Comparison of ENCODE assay signal across 22 cellular contexts in genomic region chr10:75063461-75064230, GRCh38.
"Had no signal": no experiment of that assay in that cellular context is flagged by ENCODE, and none has a peak within 500 bp of the region (broad histone marks: within the 10 kb centered on the region; RNA-seq: fewer than 3 reads in every experiment).

No MANE protein-coding gene starts in this region.

- H3K27me3 ChIP-seq: left lung, ovary, right atrium auricular region, thyroid gland, transverse colon, upper lobe of left lung had no signal

- H3K4me1 Mint-ChIP-seq: immature natural killer cell; naive B cell; stimulated activated effector memory CD8-positive, alpha-beta T cell treated with anti-CD3 and anti-CD28 coated beads, Interleukin-12 subunit alpha, Interleukin-12 subunit beta, amount 100 ng/mL, for 72 hours had no signal

- H3K4me3 ChIP-seq: left lung, lower lobe of right lung, ovary, right atrium auricular region, skin epidermis, thyroid gland, transverse colon, upper lobe of left lung had no signal

- H3K9me3 ChIP-seq: left lung, lower lobe of right lung, ovary, right atrium auricular region, thyroid gland, transverse colon, upper lobe of left lung had no signal

- H3K27me3 Mint-ChIP-seq: naive B cell; stimulated activated naive CD8-positive, alpha-beta T cell treated with anti-CD3 and anti-CD28 coated beads, Interleukin-15, Interleukin-2, amounts not matched to agents 100 ng/mL and 50 ng/mL, for 24 hours had no signal

- H3K27ac Mint-ChIP-seq: immature natural killer cell; naive B cell; natural killer cell; stimulated activated effector memory CD8-positive, alpha-beta T cell treated with anti-CD3 and anti-CD28 coated beads, Interleukin-12 subunit alpha, Interleukin-12 subunit beta, amount 100 ng/mL, for 72 hours; stimulated activated naive CD8-positive, alpha-beta T cell treated with anti-CD3 and anti-CD28 coated beads, Interleukin-15, Interleukin-2, amounts not matched to agents 100 ng/mL and 50 ng/mL, for 24 hours had no signal

- H3K36me3 Mint-ChIP-seq: immature natural killer cell; naive B cell; natural killer cell; stimulated activated effector memory CD8-positive, alpha-beta T cell treated with anti-CD3 and anti-CD28 coated beads, Interleukin-12 subunit alpha, Interleukin-12 subunit beta, amount 100 ng/mL, for 72 hours had no signal

- H3K36me3 ChIP-seq: left lung, lower lobe of right lung, ovary, right atrium auricular region, thyroid gland, transverse colon, upper lobe of left lung had no signal

- DNase-seq: hypothalamus; immature natural killer cell; kidney; left colon; left lung; lower lobe of right lung; mammary epithelial cell; mesenchymal stem cell; naive B cell; natural killer cell; nephron progenitor cell; ovary; posterior cingulate gyrus; stimulated activated CD4-positive, alpha-beta T cell treated with anti-CD3 and anti-CD28 coated beads, Interleukin-4, amount 100 ng/mL, for 24 hours; stimulated activated naive CD4-positive, alpha-beta T cell; thyroid gland; transverse colon; upper lobe of left lung had no signal

- H3K9me3 Mint-ChIP-seq: natural killer cell; nephron progenitor cell; stimulated activated effector memory CD8-positive, alpha-beta T cell treated with anti-CD3 and anti-CD28 coated beads, Interleukin-12 subunit alpha, Interleukin-12 subunit beta, amount 100 ng/mL, for 72 hours; stimulated activated naive CD8-positive, alpha-beta T cell treated with anti-CD3 and anti-CD28 coated beads, Interleukin-15, Interleukin-2, amounts not matched to agents 100 ng/mL and 50 ng/mL, for 24 hours had no signal

- H3K27ac ChIP-seq: left lung, lower lobe of right lung, right atrium auricular region, thyroid gland, transverse colon, upper lobe of left lung had no signal

- H3K4me3 Mint-ChIP-seq: immature natural killer cell; naive B cell; natural killer cell; nephron progenitor cell; stimulated activated effector memory CD8-positive, alpha-beta T cell treated with anti-CD3 and anti-CD28 coated beads, Interleukin-12 subunit alpha, Interleukin-12 subunit beta, amount 100 ng/mL, for 72 hours; stimulated activated naive CD8-positive, alpha-beta T cell treated with anti-CD3 and anti-CD28 coated beads, Interleukin-15, Interleukin-2, amounts not matched to agents 100 ng/mL and 50 ng/mL, for 24 hours had no signal

- H3K4me1 ChIP-seq: left lung, lower lobe of right lung, right atrium auricular region, transverse colon, upper lobe of left lung had no signal
